In genomic region chr1:181104790-181105133, GRCh38 we compare ENCODE assay signal across 1 cellular context.
TF ChIP-seq lines count a peak whose summit lies in the region.

No MANE protein-coding gene starts in this region.

TF ChIP-seq in K562, 482 proteins besides CTCF, POLR2A, EP300 and RAD21 (continued from another document and continues in another):
- no peak for TF ChIP-seq CSDE1 (IDR thresholded peaks at IDR 0.05)
- no peak for TF ChIP-seq ZNF639 (CRISPR knock-in tag; conservative IDR thresholded peaks at IDR 0.05 in 1 of 2, IDR thresholded peaks at IDR 0.05 in 1 of 2)
- no peak for TF ChIP-seq HMGXB4 (CRISPR knock-in tag; IDR thresholded peaks at IDR 0.05)
- peak; percentile 74; the same call in 1 of the 2 replicates for TF ChIP-seq ZFP91 (CRISPR knock-in tag; IDR thresholded peaks at IDR 0.05)
- peak; percentile 72 for TF ChIP-seq TRIM28 (IDR thresholded peaks at IDR 0.05)
- TF ChIP-seq ZSCAN29 (IDR thresholded peaks at IDR 0.05) = no peak
- TF ChIP-seq CBFA2T3 (IDR thresholded peaks at IDR 0.05) = no peak
- no peak for TF ChIP-seq IRF9 (tag; IDR thresholded peaks at IDR 0.05)
- no peak for TF ChIP-seq MTA2 (IDR thresholded peaks at IDR 0.05; ENCODE audit: low read depth)
- TF ChIP-seq ZNF551 (CRISPR knock-in tag; IDR thresholded peaks at IDR 0.05) = no peak
- peak; percentile 31; the same call in 1 of the 2 replicates for TF ChIP-seq MAX (CRISPR knock-in tag; IDR thresholded peaks at IDR 0.05)
- TF ChIP-seq HLTF (IDR thresholded peaks at IDR 0.05) = no peak
- TF ChIP-seq ZNF398 (CRISPR knock-in tag; IDR thresholded peaks at IDR 0.05) = no peak
- TF ChIP-seq HBP1 (CRISPR knock-in tag; IDR thresholded peaks at IDR 0.05) = no peak; the same call in 1 of the 2 replicates
- TF ChIP-seq EP400 (IDR thresholded peaks at IDR 0.05) = no peak
- TF ChIP-seq SRSF7 (optimal IDR thresholded peaks at IDR 0.05; ENCODE audit: low read depth, low read length) = no peak
- TF ChIP-seq TBP (optimal IDR thresholded peaks at IDR 0.05; ENCODE audit: low read depth, low read length) = no peak
- no peak for TF ChIP-seq BMI1 (IDR thresholded peaks at IDR 0.05; ENCODE audit: low read length)
- TF ChIP-seq CHD1 (IDR thresholded peaks at IDR 0.05; ENCODE audit: low read length) = peak; percentile 86
- TF ChIP-seq ZNF76 (CRISPR knock-in tag; IDR thresholded peaks at IDR 0.05; ENCODE audit: borderline replicate concordance) = no peak
- no peak for TF ChIP-seq ZNF75A (CRISPR knock-in tag; IDR thresholded peaks at IDR 0.05)
- no peak for TF ChIP-seq MYC (IDR thresholded peaks at IDR 0.05; ENCODE audit: low read depth, low read length)
- TF ChIP-seq MYC (CRISPR knock-in tag; IDR thresholded peaks at IDR 0.05; ENCODE audit: borderline replicate concordance, low read depth) = 0 out of 2 replicates have a peak, but pooled peaks have one; percentile 52
- no peak; the same call in 1 of the 2 replicates for TF ChIP-seq ARID3B (CRISPR knock-in tag; IDR thresholded peaks at IDR 0.05; ENCODE audit: borderline replicate concordance)
- no peak for TF ChIP-seq ZNF277 (CRISPR knock-in tag; IDR thresholded peaks at IDR 0.05; ENCODE audit: borderline replicate concordance)
- no peak for TF ChIP-seq U2AF2 (optimal IDR thresholded peaks at IDR 0.05; ENCODE audit: low read depth, low read length)
- no peak for TF ChIP-seq HNRNPUL1 (IDR thresholded peaks at IDR 0.05; ENCODE audit: low read length)
- no peak for TF ChIP-seq ARNT (IDR thresholded peaks at IDR 0.05)
- TF ChIP-seq SMARCB1 (IDR thresholded peaks at IDR 0.05; ENCODE audit: insufficient read length, low read depth) = no peak
- TF ChIP-seq ZKSCAN8 (CRISPR knock-in tag; IDR thresholded peaks at IDR 0.05) = no peak
- no peak for TF ChIP-seq ZNF445 (CRISPR knock-in tag; IDR thresholded peaks at IDR 0.05; ENCODE audit: low read depth)
- no peak for TF ChIP-seq ZNF431 (CRISPR knock-in tag; IDR thresholded peaks at IDR 0.05)
- TF ChIP-seq EZH2 (IDR thresholded peaks at IDR 0.05; ENCODE audit: borderline replicate concordance, low read depth, low read length) = no peak
- peak; percentile 68; the same call in 1 of the 2 replicates for TF ChIP-seq HDAC2 (IDR thresholded peaks at IDR 0.05)
- TF ChIP-seq GMEB1 (CRISPR knock-in tag; IDR thresholded peaks at IDR 0.05) = no peak
- TF ChIP-seq MBD2 (IDR thresholded peaks at IDR 0.05; ENCODE audit: borderline replicate concordance, low read depth) = no peak
- TF ChIP-seq E2F5 (CRISPR knock-in tag; IDR thresholded peaks at IDR 0.05) = no peak
- TF ChIP-seq GATAD2B (IDR thresholded peaks at IDR 0.05; ENCODE audit: borderline replicate concordance) = no peak
- TF ChIP-seq HDAC3 (IDR thresholded peaks at IDR 0.05; ENCODE audit: borderline replicate concordance, partially characterized antibody) = no peak
- TF ChIP-seq XRCC5 (IDR thresholded peaks at IDR 0.05; ENCODE audit: low read depth, low read length) = no peak
- TF ChIP-seq ZNF184 (CRISPR knock-in tag; IDR thresholded peaks at IDR 0.05) = no peak
- no peak for TF ChIP-seq NBN (IDR thresholded peaks at IDR 0.05; ENCODE audit: low read depth)
- TF ChIP-seq GTF2F1 (IDR thresholded peaks at IDR 0.05; ENCODE audit: low read depth, low read length) = no peak
- TF ChIP-seq HMG20B (CRISPR knock-in tag; IDR thresholded peaks at IDR 0.05) = no peak
- no peak for TF ChIP-seq NR4A1 (CRISPR knock-in tag; IDR thresholded peaks at IDR 0.05)
- TF ChIP-seq NR4A1 (tag; IDR thresholded peaks at IDR 0.05) = peak; percentile 57; the same call in 1 of the 2 replicates
- TF ChIP-seq CBX1 (IDR thresholded peaks at IDR 0.05; ENCODE audit: low read depth) = 0 out of 2 replicates have a peak, but pooled peaks have one; percentile 33
- no peak for TF ChIP-seq ZNF696 (CRISPR knock-in tag; conservative IDR thresholded peaks at IDR 0.05)
- TF ChIP-seq MITF (IDR thresholded peaks at IDR 0.05) = 0 out of 2 replicates have a peak, but pooled peaks have one; percentile 6
- TF ChIP-seq TGIF2 (CRISPR knock-in tag; IDR thresholded peaks at IDR 0.05) = no peak
- TF ChIP-seq NFXL1 (CRISPR knock-in tag; IDR thresholded peaks at IDR 0.05) = no peak
